Comparison of ENCODE assay signal across 8 cellular contexts in genomic region chr10:104268691-104269645, GRCh38. TPM values are rescaled to one million over a fixed set of nuclear protein-coding genes. Genes with fewer than 3 reads are reported as not detected.
DNase-seq lines count a peak whose midpoint lies in the region; ATAC-seq and TF ChIP-seq lines count a peak whose summit lies in the region.

GSTO2 (plus strand) TSS chr10:104269184; CDS start chr10:104274916, 5,732 bp downstream.

- H3K9ac ChIP-seq in HUES64 (ENCODE audit: low read depth, low read length), result peak within 1 kb of the TSS; percentile 98
- peak within 1 kb of the TSS; percentile 93 for H3K9ac ChIP-seq in OCI-LY3 (ENCODE audit: low read length)
- H3K9ac ChIP-seq in mucosa of rectum (ENCODE audit: low read depth in 1 of 2, low read length in 2 of 2), result peak within 1 kb of the TSS; percentile 82 to 91

- no TSS peak for BruUV-seq in Caco-2 (replicated peaks; lab: Mats Ljungman, UMichigan)

- no peaks in the 10 kb centered on the region for H3K9me3 Mint-ChIP-seq in Caco-2 (ENCODE audit: unreplicated experiment)
- H3K9me3 Mint-ChIP-seq in activated T-cell treated with anti-CD3 and anti-CD28 coated beads, Interleukin-2, amount 50 U/mL, for 24 hours, result peaks cover 3% of the 10 kb centered on the region

- TF ChIP-seq POLR2A in erythroblast (IDR thresholded peaks at IDR 0.05; ENCODE audit: low read length), result peak; percentile 96

- DNase-seq in Caco-2 (peak; percentile 99), erythroblast (lab: John Stamatoyannopoulos, UW) (peak; percentile 99)
- peak; percentile 96 for DNase-seq in activated T-cell treated with anti-CD3 and anti-CD28 coated beads, Interleukin-2, amount 50 U/mL, for 24 hours
- DNase-seq in stimulated activated CD8-positive, alpha-beta memory T cell treated with anti-CD3 and anti-CD28 coated beads, Interleukin-4, amount 100 ng/mL, for 4 hours (ENCODE audit: low read depth in 2 of 2, low spot score in 1 of 2), result peak; percentile 92 to 96

- intact Hi-C loops in Caco-2 (cut with micrococcal nuclease; ENCODE audit: unreplicated experiment), result loop anchor here (1.0 kb wide), 2 partner anchors 15 to 37 kb away; partner anchors contain the start of genes CFAP43 and GSTO1

- no peaks in the 10 kb centered on the region for H4K20me1 ChIP-seq in OCI-LY3 (ENCODE audit: insufficient read depth, low read length)

- H3K79me2 ChIP-seq in OCI-LY3 (ENCODE audit: low read length), result peaks cover 40% of the 10 kb centered on the region

- POLR2A ChIA-PET in Caco-2 (lab: Charles Lee), result interaction anchor here (0.6 to 1.9 kb wide), 6 partner anchors 14 to 302 kb away, joined by 3 to 19 read pairs (median 4); partner anchors contain the start of genes GSTO1, SFR1 and SLK

- CTCF ChIA-PET in Caco-2 (lab: Charles Lee), result no interaction called here

- peaks cover 52% of the 10 kb centered on the region for H3K36me3 Mint-ChIP-seq in Caco-2 (ENCODE audit: insufficient read depth, unreplicated experiment)
- peaks cover 55% of the 10 kb centered on the region for H3K36me3 Mint-ChIP-seq in activated T-cell treated with anti-CD3 and anti-CD28 coated beads, Interleukin-2, amount 50 U/mL, for 24 hours (ENCODE audit: low read depth)

- peaks cover 9% of the 10 kb centered on the region for H3K4me1 Mint-ChIP-seq in Caco-2 (ENCODE audit: low read depth, unreplicated experiment)
- peaks cover 46% of the 10 kb centered on the region for H3K4me1 Mint-ChIP-seq in activated T-cell treated with anti-CD3 and anti-CD28 coated beads, Interleukin-2, amount 50 U/mL, for 24 hours (ENCODE audit: low read depth)

- peak; percentile 97 for ATAC-seq in GM21447 (IDR thresholded peaks at IDR 0.05; ENCODE audit: unreplicated experiment)

- H3K4me3 ChIP-seq in Caco-2 (ENCODE audit: low read depth, low read length), result peak within 1 kb of the TSS; percentile 86
- H3K4me3 ChIP-seq in HUES64 (ENCODE audit: low read length), result peak within 1 kb of the TSS; percentile 99
- peak within 1 kb of the TSS; percentile 99 for H3K4me3 ChIP-seq in OCI-LY3 (ENCODE audit: low read length)
- H3K4me3 ChIP-seq in mucosa of rectum (ENCODE audit: low read length in 2 of 2), result peak within 1 kb of the TSS; percentile 87 to 95

- H3K9me3 ChIP-seq in Caco-2 (no peaks in the 10 kb centered on the region), HUES64 (ENCODE audit: insufficient read depth, low read depth, low read length) (no peaks in the 10 kb centered on the region), OCI-LY3 (ENCODE audit: insufficient read depth, low read length) (no peaks in the 10 kb centered on the region), mucosa of rectum (ENCODE audit: control insufficient read depth in 2 of 2, low read length in 2 of 2) (no peaks in the 10 kb centered on the region)

- no peaks in the 10 kb centered on the region for H3K27me3 ChIP-seq in Caco-2 (replicated peaks; ENCODE audit: control insufficient read depth, insufficient read depth, low read length)
- no peaks in the 10 kb centered on the region for H3K27me3 ChIP-seq in HUES64 (ENCODE audit: insufficient read depth, low read length)
- H3K27me3 ChIP-seq in OCI-LY3 (ENCODE audit: low read depth, low read length), result no peaks in the 10 kb centered on the region
- H3K27me3 ChIP-seq in mucosa of rectum (ENCODE audit: control insufficient read depth in 2 of 2, insufficient read depth in 2 of 2, low read length in 2 of 2), result no peaks in the 10 kb centered on the region

- peak within 1 kb of the TSS; percentile 74 for H3K4me3 Mint-ChIP-seq in Caco-2 (ENCODE audit: unreplicated experiment)
- H3K4me3 Mint-ChIP-seq in activated T-cell treated with anti-CD3 and anti-CD28 coated beads, Interleukin-2, amount 50 U/mL, for 24 hours, result peak within 1 kb of the TSS; percentile 82

- peak within 1 kb of the TSS; percentile 92 for H3K27ac ChIP-seq in HUES64 (ENCODE audit: low read depth, low read length)
- H3K27ac ChIP-seq in OCI-LY3 (ENCODE audit: low read length), result peak within 1 kb of the TSS; percentile 53
- peak within 1 kb of the TSS; percentile 76 to 84 for H3K27ac ChIP-seq in mucosa of rectum (ENCODE audit: low read depth in 2 of 2, low read length in 2 of 2)

- H3K27me3 Mint-ChIP-seq in Caco-2 (ENCODE audit: insufficient read depth, unreplicated experiment), result no peaks in the 10 kb centered on the region
- no peaks in the 10 kb centered on the region for H3K27me3 Mint-ChIP-seq in activated T-cell treated with anti-CD3 and anti-CD28 coated beads, Interleukin-2, amount 50 U/mL, for 24 hours

- peak within 1 kb of the TSS; percentile 96 for H3K4me2 ChIP-seq in OCI-LY3 (ENCODE audit: low read length)

- TF ChIP-seq CTCF in Caco-2 (IDR thresholded peaks at IDR 0.05; ENCODE audit: insufficient read depth in 1 of 2, low read depth in 1 of 2, low read length in 1 of 2, severe bottlenecking in 1 of 2, unreplicated experiment in 1 of 2) (no peak), OCI-LY3 (IDR thresholded peaks at IDR 0.05; ENCODE audit: low read depth, low read length) (no peak)

- H2AFZ ChIP-seq in OCI-LY3 (ENCODE audit: low read depth, low read length), result peak within 1 kb of the TSS; percentile 76

- peaks cover 1% of the 10 kb centered on the region; the same call in 1 of the 2 replicates for H3K36me3 ChIP-seq in Caco-2 (ENCODE audit: control insufficient read depth, insufficient read depth, low read length)
- H3K36me3 ChIP-seq in HUES64 (ENCODE audit: insufficient read depth, low read length), result peaks cover 38% of the 10 kb centered on the region
- peaks cover 19% of the 10 kb centered on the region for H3K36me3 ChIP-seq in OCI-LY3 (replicated peaks; ENCODE audit: low read depth, low read length)
- H3K36me3 ChIP-seq in mucosa of rectum (ENCODE audit: control insufficient read depth in 2 of 2, insufficient read depth in 2 of 2, low read length in 2 of 2), result peaks cover 8 to 16% of the 10 kb centered on the region in 2 donors

- 14% methylated on average over 60 of the region's 60 CpGs for WGBS in HUES64

- peak within 1 kb of the TSS; percentile 60 for H3K27ac Mint-ChIP-seq in Caco-2 (ENCODE audit: unreplicated experiment)
- peak within 1 kb of the TSS; percentile 96 for H3K27ac Mint-ChIP-seq in activated T-cell treated with anti-CD3 and anti-CD28 coated beads, Interleukin-2, amount 50 U/mL, for 24 hours

- H3K4me1 ChIP-seq in Caco-2 (peaks cover 19% of the 10 kb centered on the region), HUES64 (ENCODE audit: insufficient read depth, low read length) (no peaks in the 10 kb centered on the region), OCI-LY3 (ENCODE audit: low read length) (peaks cover 14% of the 10 kb centered on the region), mucosa of rectum (ENCODE audit: control insufficient read depth in 2 of 2, insufficient read depth in 2 of 2, low read length in 2 of 2) (peaks cover 7 to 10% of the 10 kb centered on the region in 2 donors)

RNA-seq across cellular contexts. Expression of gene GSTO2, which starts in this region (rescaled TPM):
- total RNA-seq in Caco-2 (2022), result 1.1 and 1.4 TPM in 2 replicates
- 3.7 TPM for polyA plus RNA-seq in HUES64 (2013, experiment 1 of 2)
- 6.6 TPM for polyA plus RNA-seq in HUES64 (2013, experiment 2 of 2)

Comparison
In these comparisons a context has a peak if more than half of its experiments do, and no peak if none do; other contexts are left out.
1. Peak in every context shown above with its lines: DNase-seq, ATAC-seq, H3K4me3 ChIP-seq and H3K27ac ChIP-seq.